In the genomic region with DNA sequence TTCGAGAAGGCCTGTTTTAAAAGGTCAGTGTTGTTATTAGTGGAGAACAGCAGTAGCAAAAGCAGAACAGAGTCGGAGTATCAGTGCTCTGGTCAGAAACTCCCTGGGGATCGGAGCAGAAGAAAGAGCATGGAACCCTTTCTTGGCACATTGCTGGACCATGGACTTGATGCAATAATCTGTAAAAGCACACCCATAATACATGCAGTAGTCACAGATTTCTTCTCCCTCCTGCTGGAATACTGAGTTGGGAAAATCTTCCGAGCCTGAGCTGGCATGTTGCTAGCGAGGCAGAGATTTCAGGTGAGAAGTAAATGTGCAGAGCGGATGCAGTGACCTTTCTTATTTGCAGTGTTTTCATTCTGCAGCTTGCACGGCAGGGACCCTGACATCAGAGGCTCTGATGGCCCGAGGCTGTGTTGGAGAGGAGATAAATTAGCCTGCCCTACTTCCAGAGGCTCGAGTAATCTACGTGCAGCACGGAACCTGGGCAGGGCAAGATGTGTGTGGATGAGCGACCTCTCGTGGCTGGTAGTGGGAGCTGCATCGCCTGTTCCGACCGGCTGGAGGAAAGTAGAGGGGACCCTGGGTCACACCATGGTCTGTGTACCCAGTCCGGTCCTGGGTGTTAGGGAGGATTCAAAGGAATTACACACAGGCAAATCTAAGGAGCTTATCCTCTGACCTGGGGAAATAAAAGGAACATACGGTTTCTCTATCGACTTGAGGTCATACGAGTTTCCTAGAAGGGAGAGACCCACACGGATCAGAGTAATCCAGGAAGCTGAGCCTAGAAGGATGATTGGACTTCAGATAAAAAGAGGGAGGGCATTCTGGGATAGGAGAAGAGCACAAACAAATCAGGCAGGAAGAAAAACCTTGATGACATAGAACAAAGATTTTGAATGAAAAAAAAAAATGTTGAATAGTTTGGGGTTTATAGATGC, we compare ENCODE assay signal across 1 cellular context.
A peak's percentile ranks its signal among the peaks of the same experiment; 100 is the strongest.
TF ChIP-seq lines count a peak whose summit lies in the region.

No MANE protein-coding gene starts in this region.

TF ChIP-seq in HepG2, 621 proteins besides CTCF, POLR2A, EP300 and RAD21 (continued from another document and continues in another):
- TF ChIP-seq FOSL2 (CRISPR knock-in tag; IDR thresholded peaks at IDR 0.05): peak; percentile 44; the same call in 1 of the 2 replicates
- no peak for TF ChIP-seq CBX2 (IDR thresholded peaks at IDR 0.05; ENCODE audit: low read depth, low read length)
- TF ChIP-seq CBX2 (CRISPR knock-in tag; IDR thresholded peaks at IDR 0.05; ENCODE audit: low read depth): no peak
- no peak for TF ChIP-seq PAX8 (CRISPR knock-in tag; IDR thresholded peaks at IDR 0.05; ENCODE audit: borderline replicate concordance)
- no peak for TF ChIP-seq ZNF841 (CRISPR knock-in tag; IDR thresholded peaks at IDR 0.05; ENCODE audit: borderline replicate concordance)
- 0 out of 2 replicates have a peak, but pooled peaks have one; percentile 43 for TF ChIP-seq MIER3 (CRISPR knock-in tag; IDR thresholded peaks at IDR 0.05; ENCODE audit: borderline replicate concordance)
- no peak for TF ChIP-seq DR1 (CRISPR knock-in tag; IDR thresholded peaks at IDR 0.05)
- TF ChIP-seq, protein P1, sequence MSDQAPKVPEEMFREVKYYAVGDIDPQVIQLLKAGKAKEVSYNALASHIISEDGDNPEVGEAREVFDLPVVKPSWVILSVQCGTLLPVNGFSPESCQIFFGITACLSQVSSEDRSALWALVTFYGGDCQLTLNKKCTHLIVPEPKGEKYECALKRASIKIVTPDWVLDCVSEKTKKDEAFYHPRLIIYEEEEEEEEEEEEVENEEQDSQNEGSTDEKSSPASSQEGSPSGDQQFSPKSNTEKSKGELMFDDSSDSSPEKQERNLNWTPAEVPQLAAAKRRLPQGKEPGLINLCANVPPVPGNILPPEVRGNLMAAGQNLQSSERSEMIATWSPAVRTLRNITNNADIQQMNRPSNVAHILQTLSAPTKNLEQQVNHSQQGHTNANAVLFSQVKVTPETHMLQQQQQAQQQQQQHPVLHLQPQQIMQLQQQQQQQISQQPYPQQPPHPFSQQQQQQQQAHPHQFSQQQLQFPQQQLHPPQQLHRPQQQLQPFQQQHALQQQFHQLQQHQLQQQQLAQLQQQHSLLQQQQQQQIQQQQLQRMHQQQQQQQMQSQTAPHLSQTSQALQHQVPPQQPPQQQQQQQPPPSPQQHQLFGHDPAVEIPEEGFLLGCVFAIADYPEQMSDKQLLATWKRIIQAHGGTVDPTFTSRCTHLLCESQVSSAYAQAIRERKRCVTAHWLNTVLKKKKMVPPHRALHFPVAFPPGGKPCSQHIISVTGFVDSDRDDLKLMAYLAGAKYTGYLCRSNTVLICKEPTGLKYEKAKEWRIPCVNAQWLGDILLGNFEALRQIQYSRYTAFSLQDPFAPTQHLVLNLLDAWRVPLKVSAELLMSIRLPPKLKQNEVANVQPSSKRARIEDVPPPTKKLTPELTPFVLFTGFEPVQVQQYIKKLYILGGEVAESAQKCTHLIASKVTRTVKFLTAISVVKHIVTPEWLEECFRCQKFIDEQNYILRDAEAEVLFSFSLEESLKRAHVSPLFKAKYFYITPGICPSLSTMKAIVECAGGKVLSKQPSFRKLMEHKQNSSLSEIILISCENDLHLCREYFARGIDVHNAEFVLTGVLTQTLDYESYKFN (CRISPR knock-in tag; conservative IDR thresholded peaks at IDR 0.05): no peak
- no peak for TF ChIP-seq EHMT2 (IDR thresholded peaks at IDR 0.05; ENCODE audit: borderline replicate concordance, low read depth, low read length)
- no peak for TF ChIP-seq NCOA2 (CRISPR knock-in tag; IDR thresholded peaks at IDR 0.05)
- 0 out of 2 replicates have a peak, but pooled peaks have one; percentile 48 for TF ChIP-seq KDM3A (CRISPR knock-in tag; IDR thresholded peaks at IDR 0.05; ENCODE audit: low read depth)
- 0 out of 2 replicates have a peak, but pooled peaks have one; percentile 57 for TF ChIP-seq TSC22D2 (CRISPR knock-in tag; IDR thresholded peaks at IDR 0.05; ENCODE audit: borderline replicate concordance)
- no peak for TF ChIP-seq HNF4G (IDR thresholded peaks at IDR 0.05; ENCODE audit: borderline replicate concordance, low read depth, low read length)
- no peak for TF ChIP-seq HNF4G (CRISPR knock-in tag; IDR thresholded peaks at IDR 0.05; ENCODE audit: borderline replicate concordance, low read depth)
- TF ChIP-seq, protein P2, sequence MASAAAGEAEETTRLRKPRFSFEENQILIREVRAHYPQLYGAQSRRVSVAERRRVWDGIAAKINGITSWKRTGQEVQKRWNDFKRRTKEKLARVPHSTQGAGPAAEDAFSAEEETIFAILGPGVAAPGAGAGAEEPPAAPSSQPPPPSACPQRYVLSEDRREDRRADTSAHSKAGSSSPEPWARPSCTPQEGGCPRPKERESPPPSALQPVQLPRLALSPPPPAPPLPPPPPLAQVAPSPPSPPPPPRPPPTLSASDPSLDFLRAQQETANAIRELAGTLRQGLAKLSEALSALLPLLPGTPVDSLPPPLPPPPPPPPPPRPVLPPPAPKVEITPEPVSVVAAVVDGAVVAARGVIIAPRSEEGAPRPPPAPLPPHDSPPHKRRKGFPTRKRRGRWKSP (CRISPR knock-in tag; IDR thresholded peaks at IDR 0.05): peak; percentile 21; the same call in 1 of the 2 replicates
- TF ChIP-seq, protein P3, sequence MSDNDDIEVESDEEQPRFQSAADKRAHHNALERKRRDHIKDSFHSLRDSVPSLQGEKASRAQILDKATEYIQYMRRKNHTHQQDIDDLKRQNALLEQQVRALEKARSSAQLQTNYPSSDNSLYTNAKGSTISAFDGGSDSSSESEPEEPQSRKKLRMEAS (IDR thresholded peaks at IDR 0.05): no peak
- peak; percentile 70; the same call in 1 of the 2 replicates for TF ChIP-seq FOXC1 (CRISPR knock-in tag; IDR thresholded peaks at IDR 0.05; ENCODE audit: borderline replicate concordance)
- TF ChIP-seq ZNF720 (CRISPR knock-in tag; IDR thresholded peaks at IDR 0.05): no peak
- TF ChIP-seq ZNF75D (CRISPR knock-in tag; IDR thresholded peaks at IDR 0.05; ENCODE audit: borderline replicate concordance): no peak
- TF ChIP-seq RELA (CRISPR knock-in tag; IDR thresholded peaks at IDR 0.05): no peak
- TF ChIP-seq, protein P4, sequence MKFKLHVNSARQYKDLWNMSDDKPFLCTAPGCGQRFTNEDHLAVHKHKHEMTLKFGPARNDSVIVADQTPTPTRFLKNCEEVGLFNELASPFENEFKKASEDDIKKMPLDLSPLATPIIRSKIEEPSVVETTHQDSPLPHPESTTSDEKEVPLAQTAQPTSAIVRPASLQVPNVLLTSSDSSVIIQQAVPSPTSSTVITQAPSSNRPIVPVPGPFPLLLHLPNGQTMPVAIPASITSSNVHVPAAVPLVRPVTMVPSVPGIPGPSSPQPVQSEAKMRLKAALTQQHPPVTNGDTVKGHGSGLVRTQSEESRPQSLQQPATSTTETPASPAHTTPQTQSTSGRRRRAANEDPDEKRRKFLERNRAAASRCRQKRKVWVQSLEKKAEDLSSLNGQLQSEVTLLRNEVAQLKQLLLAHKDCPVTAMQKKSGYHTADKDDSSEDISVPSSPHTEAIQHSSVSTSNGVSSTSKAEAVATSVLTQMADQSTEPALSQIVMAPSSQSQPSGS (CRISPR knock-in tag; IDR thresholded peaks at IDR 0.05): 0 out of 2 replicates have a peak, but pooled peaks have one; percentile 47
- TF ChIP-seq ZNF619 (CRISPR knock-in tag; IDR thresholded peaks at IDR 0.05): no peak
- no peak for TF ChIP-seq ZNF878 (CRISPR knock-in tag; IDR thresholded peaks at IDR 0.05)
- TF ChIP-seq, protein P5, sequence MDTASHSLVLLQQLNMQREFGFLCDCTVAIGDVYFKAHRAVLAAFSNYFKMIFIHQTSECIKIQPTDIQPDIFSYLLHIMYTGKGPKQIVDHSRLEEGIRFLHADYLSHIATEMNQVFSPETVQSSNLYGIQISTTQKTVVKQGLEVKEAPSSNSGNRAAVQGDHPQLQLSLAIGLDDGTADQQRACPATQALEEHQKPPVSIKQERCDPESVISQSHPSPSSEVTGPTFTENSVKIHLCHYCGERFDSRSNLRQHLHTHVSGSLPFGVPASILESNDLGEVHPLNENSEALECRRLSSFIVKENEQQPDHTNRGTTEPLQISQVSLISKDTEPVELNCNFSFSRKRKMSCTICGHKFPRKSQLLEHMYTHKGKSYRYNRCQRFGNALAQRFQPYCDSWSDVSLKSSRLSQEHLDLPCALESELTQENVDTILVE (CRISPR knock-in tag; IDR thresholded peaks at IDR 0.05): 0 out of 2 replicates have a peak, but pooled peaks have one; percentile 30
- no peak for TF ChIP-seq ZNF496 (CRISPR knock-in tag; IDR thresholded peaks at IDR 0.05; ENCODE audit: insufficient replicate concordance)
- TF ChIP-seq, protein P6, sequence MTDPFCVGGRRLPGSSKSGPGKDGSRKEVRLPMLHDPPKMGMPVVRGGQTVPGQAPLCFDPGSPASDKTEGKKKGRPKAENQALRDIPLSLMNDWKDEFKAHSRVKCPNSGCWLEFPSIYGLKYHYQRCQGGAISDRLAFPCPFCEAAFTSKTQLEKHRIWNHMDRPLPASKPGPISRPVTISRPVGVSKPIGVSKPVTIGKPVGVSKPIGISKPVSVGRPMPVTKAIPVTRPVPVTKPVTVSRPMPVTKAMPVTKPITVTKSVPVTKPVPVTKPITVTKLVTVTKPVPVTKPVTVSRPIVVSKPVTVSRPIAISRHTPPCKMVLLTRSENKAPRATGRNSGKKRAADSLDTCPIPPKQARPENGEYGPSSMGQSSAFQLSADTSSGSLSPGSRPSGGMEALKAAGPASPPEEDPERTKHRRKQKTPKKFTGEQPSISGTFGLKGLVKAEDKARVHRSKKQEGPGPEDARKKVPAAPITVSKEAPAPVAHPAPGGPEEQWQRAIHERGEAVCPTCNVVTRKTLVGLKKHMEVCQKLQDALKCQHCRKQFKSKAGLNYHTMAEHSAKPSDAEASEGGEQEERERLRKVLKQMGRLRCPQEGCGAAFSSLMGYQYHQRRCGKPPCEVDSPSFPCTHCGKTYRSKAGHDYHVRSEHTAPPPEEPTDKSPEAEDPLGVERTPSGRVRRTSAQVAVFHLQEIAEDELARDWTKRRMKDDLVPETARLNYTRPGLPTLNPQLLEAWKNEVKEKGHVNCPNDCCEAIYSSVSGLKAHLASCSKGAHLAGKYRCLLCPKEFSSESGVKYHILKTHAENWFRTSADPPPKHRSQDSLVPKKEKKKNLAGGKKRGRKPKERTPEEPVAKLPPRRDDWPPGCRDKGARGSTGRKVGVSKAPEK (CRISPR knock-in tag; IDR thresholded peaks at IDR 0.05; ENCODE audit: borderline replicate concordance): no peak
- TF ChIP-seq CBX5 (CRISPR knock-in tag; IDR thresholded peaks at IDR 0.05; ENCODE audit: borderline replicate concordance): peak; percentile 55; the same call in 1 of the 2 replicates
- TF ChIP-seq, protein P7, sequence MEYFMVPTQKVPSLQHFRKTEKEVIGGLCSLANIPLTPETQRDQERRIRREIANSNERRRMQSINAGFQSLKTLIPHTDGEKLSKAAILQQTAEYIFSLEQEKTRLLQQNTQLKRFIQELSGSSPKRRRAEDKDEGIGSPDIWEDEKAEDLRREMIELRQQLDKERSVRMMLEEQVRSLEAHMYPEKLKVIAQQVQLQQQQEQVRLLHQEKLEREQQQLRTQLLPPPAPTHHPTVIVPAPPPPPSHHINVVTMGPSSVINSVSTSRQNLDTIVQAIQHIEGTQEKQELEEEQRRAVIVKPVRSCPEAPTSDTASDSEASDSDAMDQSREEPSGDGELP (IDR thresholded peaks at IDR 0.05; ENCODE audit: borderline replicate concordance, low read depth): no peak
- TF ChIP-seq DNMT3B (CRISPR knock-in tag; conservative IDR thresholded peaks at IDR 0.05): no peak
- peak; percentile 79 for TF ChIP-seq SMC3 (IDR thresholded peaks at IDR 0.05; ENCODE audit: low read length)
- no peak; the same call in 1 of the 2 replicates for TF ChIP-seq NFKB2 (CRISPR knock-in tag; IDR thresholded peaks at IDR 0.05; ENCODE audit: borderline replicate concordance)
- TF ChIP-seq, protein P8, sequence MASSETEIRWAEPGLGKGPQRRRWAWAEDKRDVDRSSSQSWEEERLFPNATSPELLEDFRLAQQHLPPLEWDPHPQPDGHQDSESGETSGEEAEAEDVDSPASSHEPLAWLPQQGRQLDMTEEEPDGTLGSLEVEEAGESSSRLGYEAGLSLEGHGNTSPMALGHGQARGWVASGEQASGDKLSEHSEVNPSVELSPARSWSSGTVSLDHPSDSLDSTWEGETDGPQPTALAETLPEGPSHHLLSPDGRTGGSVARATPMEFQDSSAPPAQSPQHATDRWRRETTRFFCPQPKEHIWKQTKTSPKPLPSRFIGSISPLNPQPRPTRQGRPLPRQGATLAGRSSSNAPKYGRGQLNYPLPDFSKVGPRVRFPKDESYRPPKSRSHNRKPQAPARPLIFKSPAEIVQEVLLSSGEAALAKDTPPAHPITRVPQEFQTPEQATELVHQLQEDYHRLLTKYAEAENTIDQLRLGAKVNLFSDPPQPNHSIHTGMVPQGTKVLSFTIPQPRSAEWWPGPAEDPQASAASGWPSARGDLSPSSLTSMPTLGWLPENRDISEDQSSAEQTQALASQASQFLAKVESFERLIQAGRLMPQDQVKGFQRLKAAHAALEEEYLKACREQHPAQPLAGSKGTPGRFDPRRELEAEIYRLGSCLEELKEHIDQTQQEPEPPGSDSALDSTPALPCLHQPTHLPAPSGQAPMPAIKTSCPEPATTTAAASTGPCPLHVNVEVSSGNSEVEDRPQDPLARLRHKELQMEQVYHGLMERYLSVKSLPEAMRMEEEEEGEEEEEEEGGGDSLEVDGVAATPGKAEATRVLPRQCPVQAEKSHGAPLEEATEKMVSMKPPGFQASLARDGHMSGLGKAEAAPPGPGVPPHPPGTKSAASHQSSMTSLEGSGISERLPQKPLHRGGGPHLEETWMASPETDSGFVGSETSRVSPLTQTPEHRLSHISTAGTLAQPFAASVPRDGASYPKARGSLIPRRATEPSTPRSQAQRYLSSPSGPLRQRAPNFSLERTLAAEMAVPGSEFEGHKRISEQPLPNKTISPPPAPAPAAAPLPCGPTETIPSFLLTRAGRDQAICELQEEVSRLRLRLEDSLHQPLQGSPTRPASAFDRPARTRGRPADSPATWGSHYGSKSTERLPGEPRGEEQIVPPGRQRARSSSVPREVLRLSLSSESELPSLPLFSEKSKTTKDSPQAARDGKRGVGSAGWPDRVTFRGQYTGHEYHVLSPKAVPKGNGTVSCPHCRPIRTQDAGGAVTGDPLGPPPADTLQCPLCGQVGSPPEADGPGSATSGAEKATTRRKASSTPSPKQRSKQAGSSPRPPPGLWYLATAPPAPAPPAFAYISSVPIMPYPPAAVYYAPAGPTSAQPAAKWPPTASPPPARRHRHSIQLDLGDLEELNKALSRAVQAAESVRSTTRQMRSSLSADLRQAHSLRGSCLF (CRISPR knock-in tag; IDR thresholded peaks at IDR 0.05; ENCODE audit: borderline replicate concordance): no peak
- TF ChIP-seq ZNF83 (CRISPR knock-in tag; IDR thresholded peaks at IDR 0.05; ENCODE audit: borderline replicate concordance): no peak
- 0 out of 2 replicates have a peak, but pooled peaks have one; percentile 23 for TF ChIP-seq RARA (CRISPR knock-in tag; IDR thresholded peaks at IDR 0.05)
- TF ChIP-seq, protein P9, sequence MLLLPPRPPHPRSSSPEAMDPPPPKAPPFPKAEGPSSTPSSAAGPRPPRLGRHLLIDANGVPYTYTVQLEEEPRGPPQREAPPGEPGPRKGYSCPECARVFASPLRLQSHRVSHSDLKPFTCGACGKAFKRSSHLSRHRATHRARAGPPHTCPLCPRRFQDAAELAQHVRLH (CRISPR knock-in tag; IDR thresholded peaks at IDR 0.05; ENCODE audit: borderline replicate concordance, low read depth): 0 out of 2 replicates have a peak, but pooled peaks have one; percentile 46
- no peak for TF ChIP-seq ZNF292 (CRISPR knock-in tag; IDR thresholded peaks at IDR 0.05; ENCODE audit: borderline replicate concordance, low read depth)
- TF ChIP-seq THAP11 (CRISPR knock-in tag; IDR thresholded peaks at IDR 0.05): 0 out of 2 replicates have a peak, but pooled peaks have one; percentile 30
- TF ChIP-seq SP1 (IDR thresholded peaks at IDR 0.05): no peak
- no peak for TF ChIP-seq SP1 (CRISPR knock-in tag; IDR thresholded peaks at IDR 0.05)
